Comparison of ENCODE assay signal across 9 cellular contexts in genomic region chr3:89107461-89108035, GRCh38. TPM values are rescaled to one million over a fixed set of nuclear protein-coding genes. Genes with fewer than 3 reads are reported as not detected.
DNase-seq lines count a peak whose midpoint lies in the region; ATAC-seq and TF ChIP-seq lines count a peak whose summit lies in the region.
"Had no signal": no experiment of that assay in that cellular context is flagged by ENCODE, and none has a peak within 500 bp of the region (broad histone marks: within the 10 kb centered on the region; RNA-seq: fewer than 3 reads in every experiment).

Gene EPHA3, plus strand, starts transcription at chr3:89107621. Its CDS starts 128 bp downstream, at chr3:89107749.

- H3K27me3 ChIP-seq in MG63: peaks cover 25% of the 10 kb centered on the region; the same call in 1 of the 2 replicates
- peaks cover 38% of the 10 kb centered on the region for H3K27me3 ChIP-seq in ectodermal cell (ENCODE audit: control insufficient read depth, insufficient read depth, low read length, poor library complexity, severe bottlenecking)
- H3K27me3 ChIP-seq in right lobe of liver: peaks cover 0 to 19% of the 10 kb centered on the region in 2 donors

- POLR2A ChIA-PET in HEK293T (lab: Yijun Ruan, JAX) (no interaction called here), OCI-LY7 (lab: Charles Lee) (no interaction called here)

- H3K4me2 ChIP-seq in OCI-LY7 (ENCODE audit: low read length): no peak within 1 kb of the TSS

- DNase-seq in GM12864 (ENCODE audit: low read depth) (no peak), HEK293T (ENCODE audit: extremely low spot score) (peak; percentile 75), MG63 (peak; percentile 82), right lobe of liver (peak; percentile 63 to 73 (median 64)), OCI-LY7 (ENCODE audit: low spot score) (no peak)
- DNase-seq in activated CD4-positive, alpha-beta T cell treated with anti-CD3 and anti-CD28 coated beads for 48 hours: peak; percentile 62
- DNase-seq in stimulated activated CD4-positive, alpha-beta T cell treated with anti-CD3 and anti-CD28 coated beads, Interleukin-4, amount 100 ng/mL, for 48 hours (ENCODE audit: low read depth in 2 of 2): peak; percentile 19 to 37

- no peaks in the 10 kb centered on the region for H3K79me2 ChIP-seq in OCI-LY7 (ENCODE audit: insufficient read depth, low read depth, low read length)

- intact Hi-C loops in right lobe of liver (cut with DNase I): no loop called here
- intact Hi-C loops in OCI-LY7 (cut with micrococcal nuclease; ENCODE audit: unreplicated experiment): no loop called here

- no TSS peak for BruUV-seq in OCI-LY7 (replicated peaks; lab: Mats Ljungman, UMichigan)

- peak; percentile 82 to 94 (median 88) for ATAC-seq in right lobe of liver

- 0 to 1% methylated on average over 29 of the region's 29 CpGs for WGBS in ectodermal cell, 2 experiments
- WGBS in right lobe of liver (ENCODE audit: insufficient coverage, low coverage, low lambda C conversion rate, missing lambda C conversion rate): 2% methylated on average over 19 of the region's 29 CpGs

- no peaks in the 10 kb centered on the region for H3K4me1 ChIP-seq in ectodermal cell (ENCODE audit: control insufficient read depth, insufficient read depth, low read length)
- peaks cover 0 to 7% (median 0%) of the 10 kb centered on the region in 4 donors for H3K4me1 ChIP-seq in right lobe of liver
- H3K4me1 ChIP-seq in OCI-LY7 (ENCODE audit: insufficient read depth, low read length, poor library complexity, severe bottlenecking): no peaks in the 10 kb centered on the region

- TF ChIP-seq CTCF in GM12864 (IDR thresholded peaks at IDR 0.05; ENCODE audit: low read depth, low read length, missing control alignments) (no peak), right lobe of liver (IDR thresholded peaks at IDR 0.05) (no peak), OCI-LY7 (conservative IDR thresholded peaks at IDR 0.05; ENCODE audit: low read length) (no peak)

- no peak within 1 kb of the TSS for H3K27ac ChIP-seq in ectodermal cell (ENCODE audit: insufficient read depth, low read depth, low read length, poor library complexity, severe bottlenecking)
- H3K27ac ChIP-seq in right lobe of liver: no peak within 1 kb of the TSS
- no peak within 1 kb of the TSS for H3K27ac ChIP-seq in OCI-LY7 (ENCODE audit: low read depth, low read length, poor library complexity, severe bottlenecking)
- H3K27ac ChIP-seq: epithelial cell of prostate had no signal

- CTCF ChIA-PET in HEK293T (lab: Yijun Ruan, JAX) (interaction anchor here (0.7 kb wide), 1 partner anchor 386 kb away, joined by 4 read pairs; no protein-coding TSS in a partner anchor), OCI-LY7 (lab: Charles Lee; ENCODE audit: unreplicated experiment) (no interaction called here)

- no peak within 1 kb of the TSS for H2AFZ ChIP-seq in OCI-LY7 (ENCODE audit: low read length)

- no peaks in the 10 kb centered on the region for H3K9me2 ChIP-seq in OCI-LY7 (ENCODE audit: insufficient read depth, low read length)

- no peaks in the 10 kb centered on the region for H3K36me3 ChIP-seq in MG63
- H3K36me3 ChIP-seq in ectodermal cell (ENCODE audit: control insufficient read depth, insufficient read depth, low read length): no peaks in the 10 kb centered on the region
- H3K36me3 ChIP-seq in right lobe of liver: no peaks in the 10 kb centered on the region
- no peaks in the 10 kb centered on the region for H3K36me3 ChIP-seq in OCI-LY7 (ENCODE audit: insufficient read depth, low read length)

- TF ChIP-seq POLR2A in right lobe of liver (IDR thresholded peaks at IDR 0.05): no peak

- H3K4me3 ChIP-seq in GM12864 (ENCODE audit: low read depth, low read length) (peak within 1 kb of the TSS; percentile 11), MG63 (peak within 1 kb of the TSS; percentile 43), ectodermal cell (ENCODE audit: insufficient read depth, low read depth, low read length) (peak within 1 kb of the TSS; percentile 37), right lobe of liver (peak within 1 kb of the TSS; percentile 6 to 30 (median 25)), OCI-LY7 (ENCODE audit: low read depth, low read length, poor library complexity, severe bottlenecking) (no peak within 1 kb of the TSS)

- no peaks in the 10 kb centered on the region for H4K20me1 ChIP-seq in OCI-LY7 (ENCODE audit: insufficient read depth, low read length)

- no peaks in the 10 kb centered on the region for H3K9me3 ChIP-seq in MG63
- H3K9me3 ChIP-seq in ectodermal cell (ENCODE audit: control insufficient read depth, low read length): no peaks in the 10 kb centered on the region
- no peaks in the 10 kb centered on the region for H3K9me3 ChIP-seq in right lobe of liver
- no peaks in the 10 kb centered on the region for H3K9me3 ChIP-seq in OCI-LY7 (ENCODE audit: low read length)

TF ChIP-seq in HEK293T, 16 proteins besides CTCF, POLR2A, EP300 and RAD21:
- TF ChIP-seq CTBP1 (IDR thresholded peaks at IDR 0.05; ENCODE audit: borderline replicate concordance) (peak; percentile 75), BHLHE40 (IDR thresholded peaks at IDR 0.05; ENCODE audit: borderline replicate concordance) (no peak), HDGF (IDR thresholded peaks at IDR 0.05; ENCODE audit: borderline replicate concordance) (no peak), ARNT (IDR thresholded peaks at IDR 0.05) (peak; percentile 84), FOXK2 (IDR thresholded peaks at IDR 0.05) (no peak), PKNOX1 (IDR thresholded peaks at IDR 0.05) (peak; percentile 38), L3MBTL2 (conservative IDR thresholded peaks at IDR 0.05) (peak; percentile 97)

RNA-seq across cellular contexts. Expression of gene EPHA3, which starts in this region (rescaled TPM):
- total RNA-seq in MG63 (2014; rRNA removed; shearing (Covaris generic); ENCODE audit: low replicate concordance): 0.30 TPM in 1 of 2 replicates, not detected in the other
- polyA plus RNA-seq in ectodermal cell (2013, experiment 1 of 4): 1.1 TPM
- polyA plus RNA-seq in ectodermal cell (2013, experiment 2 of 4): 0.80 TPM
- polyA plus RNA-seq in ectodermal cell (2013, experiment 3 of 4): 1.6 TPM
- 2.3 TPM for polyA plus RNA-seq in ectodermal cell (2013, experiment 4 of 4)
- total RNA-seq in right lobe of liver: 1 to 10 TPM in 5 of 6 experiments, under 1 TPM in 1; 0.95 to 2.9 (median 1.5) TPM
- total RNA-seq in OCI-LY7 (2014; rRNA removed; shearing (Covaris generic)): not detected in 2 replicates
- not detected in 2 replicates for total RNA-seq in OCI-LY7 (2022)

Comparison
In these comparisons a context has a peak if more than half of its experiments do, and no peak if none do; other contexts are left out.
1. Peak in DNase-seq and H3K4me3 ChIP-seq in MG63; RNA of the gene not detected or under 1 TPM.
2. DNase-seq: peak in HEK293T (single experiment), activated CD4-positive, alpha-beta T cell treated with anti-CD3 and anti-CD28 coated beads for 48 hours (single experiment), right lobe of liver (3 of 3) and stimulated activated CD4-positive, alpha-beta T cell treated with anti-CD3 and anti-CD28 coated beads, Interleukin-4, amount 100 ng/mL, for 48 hours (2 of 2); none in GM12864 (single experiment) and OCI-LY7 (single experiment).